ENCODE assay signal across 20 cellular contexts in genomic region chr20:63412889-63413288, GRCh38. TPM values are rescaled to one million over a fixed set of nuclear protein-coding genes. Genes with fewer than 3 reads are reported as not detected.
DNase-seq lines count a peak whose midpoint lies in the region; ATAC-seq, FAIRE-seq and TF ChIP-seq lines count a peak whose summit lies in the region.
"Had no signal": no experiment of that assay in that cellular context is flagged by ENCODE, and none has a peak within 500 bp of the region (broad histone marks: within the 10 kb centered on the region; RNA-seq: fewer than 3 reads in every experiment).

No MANE protein-coding gene starts in this region.

- TF ChIP-seq POLR2A in endothelial cell of umbilical vein (IDR thresholded peaks at IDR 0.05; ENCODE audit: low read depth, low read length): no peak

- CTCF ChIA-PET in activated naive CD4-positive, alpha-beta T cell treated with anti-CD3 and anti-CD28 coated beads, Interleukin-2, amount 10 ng/mL, durations not matched to agents 7 days and 5 days (lab: Charles Lee): no interaction called here
- CTCF ChIA-PET in WTC11 (lab: Charles Lee): interaction anchor here (1.2 kb wide), 1 partner anchor 103 kb away, joined by 3 read pairs; no protein-coding TSS in a partner anchor
- CTCF ChIA-PET in endothelial cell of umbilical vein (lab: Charles Lee): no interaction called here

- H3K27ac ChIP-seq in endothelial cell of umbilical vein (ENCODE audit: insufficient read depth, low read depth, low read length) (no peak overlapping the region), upper lobe of right lung (no peak overlapping the region)
- H3K27ac ChIP-seq: BLaER1 had no signal

- H4K20me1 ChIP-seq in endothelial cell of umbilical vein (replicated peaks; ENCODE audit: control insufficient read depth, extremely low read depth, insufficient read depth, low read length): no peaks in the 10 kb centered on the region

- TF ChIP-seq CTCF in WTC11 (IDR thresholded peaks at IDR 0.05) (no peak), endothelial cell of umbilical vein (IDR thresholded peaks at IDR 0.05; ENCODE audit: extremely low read depth in 1 of 2, insufficient read depth in 1 of 2, low read depth in 1 of 2, low read length in 2 of 2) (no peak), upper lobe of right lung (IDR thresholded peaks at IDR 0.05) (no peak)

- FAIRE-seq in endothelial cell of umbilical vein (lab: Jason Lieb, UNC) (no peak), urothelium cell line (lab: Jason Lieb, UNC) (peak; percentile 96)

- no peaks in the 10 kb centered on the region for H3K27me3 Mint-ChIP-seq in activated naive CD4-positive, alpha-beta T cell treated with anti-CD3 and anti-CD28 coated beads, Interleukin-2, amount 10 ng/mL, durations not matched to agents 7 days and 5 days
- no peaks in the 10 kb centered on the region for H3K27me3 Mint-ChIP-seq in WTC11 (ENCODE audit: low read depth)

- H3K4me3 ChIP-seq in endothelial cell of umbilical vein (replicated peaks in 1 of 3; ENCODE audit: insufficient read depth in 1 of 3, low read depth in 1 of 3, low read length in 3 of 3) (no peak overlapping the region), upper lobe of right lung (no peak overlapping the region)
- H3K4me3 ChIP-seq: BLaER1, GM23338 had no signal

- H3K36me3 ChIP-seq in endothelial cell of umbilical vein (ENCODE audit: control insufficient read depth in 2 of 2, extremely low read depth in 1 of 2, insufficient read depth in 2 of 2, low read length in 2 of 2) (no peaks in the 10 kb centered on the region), upper lobe of right lung (no peaks in the 10 kb centered on the region)
- H3K36me3 ChIP-seq: BLaER1 had no signal

- no TSS peak for BruUV-seq in endothelial cell of umbilical vein (replicated peaks; lab: Mats Ljungman, UMichigan)

- no peak overlapping the region for H3K4me2 ChIP-seq in endothelial cell of umbilical vein (ENCODE audit: insufficient read depth, low read length)
- H3K4me2 ChIP-seq: BLaER1, GM23338 had no signal

- peak overlapping the region; percentile 75 for H3K27ac Mint-ChIP-seq in activated naive CD4-positive, alpha-beta T cell treated with anti-CD3 and anti-CD28 coated beads, Interleukin-2, amount 10 ng/mL, durations not matched to agents 7 days and 5 days
- H3K27ac Mint-ChIP-seq in WTC11: 0 out of 2 replicates have a peak overlapping the region, but pooled peaks have one; percentile 22
- H3K27ac Mint-ChIP-seq: CD14-positive monocyte; CD4-positive, alpha-beta memory T cell had no signal

- no peak for ATAC-seq in WTC11
- ATAC-seq in left ventricle myocardium superior: no peak
- ATAC-seq in upper lobe of right lung: no peak
- ATAC-seq: GM23338, HCT116 had no signal

- H3K9me3 ChIP-seq in endothelial cell of umbilical vein (replicated peaks; ENCODE audit: control insufficient read depth, insufficient read depth, low read length) (no peaks in the 10 kb centered on the region), upper lobe of right lung (no peaks in the 10 kb centered on the region)
- H3K9me3 ChIP-seq: BLaER1 had no signal

- no peaks in the 10 kb centered on the region for H3K36me3 Mint-ChIP-seq in activated naive CD4-positive, alpha-beta T cell treated with anti-CD3 and anti-CD28 coated beads, Interleukin-2, amount 10 ng/mL, durations not matched to agents 7 days and 5 days
- no peaks in the 10 kb centered on the region for H3K36me3 Mint-ChIP-seq in WTC11
- H3K36me3 Mint-ChIP-seq: CD14-positive monocyte; CD4-positive, alpha-beta memory T cell had no signal

- H3K79me2 ChIP-seq in endothelial cell of umbilical vein (ENCODE audit: control insufficient read depth, insufficient read depth, low read length): no peaks in the 10 kb centered on the region

- no peaks in the 10 kb centered on the region for H3K27me3 ChIP-seq in endothelial cell of umbilical vein (ENCODE audit: control insufficient read depth in 2 of 2, insufficient read depth in 2 of 2, low read length in 2 of 2)
- H3K27me3 ChIP-seq in upper lobe of right lung: peaks cover 38% of the 10 kb centered on the region

- no peaks in the 10 kb centered on the region for H3K9me1 ChIP-seq in endothelial cell of umbilical vein (replicated peaks; ENCODE audit: control insufficient read depth, extremely low read depth, insufficient read depth, low read length)

- no peak overlapping the region for H2AFZ ChIP-seq in endothelial cell of umbilical vein (ENCODE audit: low read depth, low read length)
- H2AFZ ChIP-seq: GM23338 had no signal

- H3K9ac ChIP-seq in endothelial cell of umbilical vein (replicated peaks; ENCODE audit: extremely low read depth, insufficient read depth, low read length): no peak overlapping the region
- H3K9ac ChIP-seq: BLaER1 had no signal

- POLR2A ChIA-PET in WTC11 (lab: Charles Lee): no interaction called here
- POLR2A ChIA-PET in endothelial cell of umbilical vein (lab: Charles Lee): no interaction called here

- no peak overlapping the region for H3K4me3 Mint-ChIP-seq in activated naive CD4-positive, alpha-beta T cell treated with anti-CD3 and anti-CD28 coated beads, Interleukin-2, amount 10 ng/mL, durations not matched to agents 7 days and 5 days
- no peak overlapping the region for H3K4me3 Mint-ChIP-seq in WTC11
- H3K4me3 Mint-ChIP-seq: CD14-positive monocyte; CD4-positive, alpha-beta memory T cell; GM23338 had no signal

- DNase-seq in activated naive CD4-positive, alpha-beta T cell treated with anti-CD3 and anti-CD28 coated beads, Interleukin-2, amount 10 ng/mL, durations not matched to agents 7 days and 5 days: no peak
- DNase-seq in activated naive CD4-positive, alpha-beta T cell treated with Interleukin-2 at 50 U/mL for 16 hours: no peak
- DNase-seq in WTC11 (ENCODE audit: low spot score) (no peak), endothelial cell of umbilical vein (ENCODE audit: low read depth, low spot score) (no peak), urothelium cell line (ENCODE audit: low spot score) (no peak), NCI-H187 (lab: John Stamatoyannopoulos, UW) (no peak), left ventricle myocardium superior (no peak), upper lobe of right lung (no peak)
- DNase-seq: 8988T, DMS153, DMS79, GF-D8, H7 had no signal

- dilution Hi-C loops in endothelial cell of umbilical vein (cut with MboI; ENCODE audit: extremely low pct_ligation_motif_present, low sequenced_read_pairs): no loop called here

- no peaks in the 10 kb centered on the region for H3K4me1 ChIP-seq in endothelial cell of umbilical vein (ENCODE audit: control insufficient read depth, extremely low read depth, insufficient read depth, low read length)
- no peaks in the 10 kb centered on the region for H3K4me1 ChIP-seq in upper lobe of right lung

- peaks cover 23% of the 10 kb centered on the region for H3K4me1 Mint-ChIP-seq in activated naive CD4-positive, alpha-beta T cell treated with anti-CD3 and anti-CD28 coated beads, Interleukin-2, amount 10 ng/mL, durations not matched to agents 7 days and 5 days
- peaks cover 13% of the 10 kb centered on the region for H3K4me1 Mint-ChIP-seq in WTC11
- H3K4me1 Mint-ChIP-seq: CD14-positive monocyte had no signal

- peaks cover 4% of the 10 kb centered on the region for H3K9me3 Mint-ChIP-seq in activated naive CD4-positive, alpha-beta T cell treated with anti-CD3 and anti-CD28 coated beads, Interleukin-2, amount 10 ng/mL, durations not matched to agents 7 days and 5 days
- H3K9me3 Mint-ChIP-seq in WTC11: no peaks in the 10 kb centered on the region
- H3K9me3 Mint-ChIP-seq: GM23338 had no signal

- intact Hi-C loops in endothelial cell of umbilical vein (cut with micrococcal nuclease): no loop called here
- intact Hi-C loops in left ventricle myocardium superior (cut with micrococcal nuclease): no loop called here
- intact Hi-C loops in upper lobe of right lung (cut with DNase I): no loop called here

TF ChIP-seq in WTC11, 78 proteins besides CTCF, POLR2A, EP300 and RAD21 (continues in another document):
- TF ChIP-seq ZNF396 (CRISPR knock-in tag; IDR thresholded peaks at IDR 0.05; ENCODE audit: borderline replicate concordance) (no peak), ZBTB21 (CRISPR knock-in tag; IDR thresholded peaks at IDR 0.05; ENCODE audit: borderline replicate concordance) (no peak)

TF ChIP-seq in endothelial cell of umbilical vein, 7 proteins besides CTCF, POLR2A, EP300 and RAD21:
- TF ChIP-seq MAX (IDR thresholded peaks at IDR 0.05; ENCODE audit: insufficient read depth, insufficient read length) (peak; percentile 34), EZH2 (IDR thresholded peaks at IDR 0.05; ENCODE audit: borderline replicate concordance, low read depth, low read length, severe bottlenecking) (no peak)

RNA-seq across cellular contexts. Expression of gene CHRNA4, which starts 51.7 kb away (rescaled TPM):
- 2.5 to 5.7 TPM (median 4.8 TPM) in 3 replicates for total RNA-seq in WTC11 (2021)
- total RNA-seq in endothelial cell of umbilical vein: not detected in 2 replicates
- not detected in 2 replicates for polyA plus RNA-seq in endothelial cell of umbilical vein
- polyA plus RNA-seq in endothelial cell of umbilical vein (2011; cell fraction: cytosol; rRNA removed): not detected in 2 replicates
- not detected in 2 replicates for polyA plus RNA-seq in endothelial cell of umbilical vein (2011; cell fraction: nucleus; rRNA removed)
- not detected in 2 replicates for polyA plus RNA-seq in endothelial cell of umbilical vein (2012)
- not detected in 2 replicates for polyA minus RNA-seq in endothelial cell of umbilical vein
- not detected for polyA minus RNA-seq in endothelial cell of umbilical vein (2011; cell fraction: cytosol; rRNA and poly(A)+ RNA removed)
- polyA minus RNA-seq in endothelial cell of umbilical vein (2011; cell fraction: nucleus; rRNA and poly(A)+ RNA removed): not detected in 2 replicates
- total RNA-seq in left ventricle myocardium superior: 1.8 TPM
- total RNA-seq in upper lobe of right lung: 0.06 TPM
- total RNA-seq: CD4-positive, alpha-beta memory T cell; Daoy had no signal
- polyA plus RNA-seq: AG04450; CD14-positive monocyte; CD4-positive, alpha-beta memory T cell had no signal

RNA-seq across cellular contexts. Expression of gene KCNQ2, which starts 59.6 kb away (rescaled TPM):
- total RNA-seq in WTC11 (2021): 99.8 to 112 TPM (median 108 TPM) in 3 replicates
- total RNA-seq in endothelial cell of umbilical vein: not detected in 2 replicates
- not detected in 2 replicates for polyA plus RNA-seq in endothelial cell of umbilical vein
- polyA plus RNA-seq in endothelial cell of umbilical vein (2011; cell fraction: cytosol; rRNA removed): not detected in 2 replicates
- not detected in 2 replicates for polyA plus RNA-seq in endothelial cell of umbilical vein (2011; cell fraction: nucleus; rRNA removed)
- polyA plus RNA-seq in endothelial cell of umbilical vein (2012): not detected in 2 replicates
- polyA minus RNA-seq in endothelial cell of umbilical vein: not detected in 2 replicates
- polyA minus RNA-seq in endothelial cell of umbilical vein (2011; cell fraction: cytosol; rRNA and poly(A)+ RNA removed): not detected
- not detected in 2 replicates for polyA minus RNA-seq in endothelial cell of umbilical vein (2011; cell fraction: nucleus; rRNA and poly(A)+ RNA removed)
- 0.52 TPM for total RNA-seq in left ventricle myocardium superior
- not detected for total RNA-seq in upper lobe of right lung
- total RNA-seq: CD4-positive, alpha-beta memory T cell had no signal
- polyA plus RNA-seq: AG04450; CD14-positive monocyte; CD4-positive, alpha-beta memory T cell had no signal

Comparison
In these comparisons a context has a peak if more than half of its experiments do, and no peak if none do; other contexts are left out.
1. RNA of gene KCNQ2, which starts 59.6 kb away (total RNA-seq): 99.8 to 112 TPM in WTC11; 0.52 TPM in left ventricle myocardium superior (single experiment), not detected in endothelial cell of umbilical vein and not detected in upper lobe of right lung (single experiment); every median in the first group is over 10 times any median in the second.